In the genomic region with DNA sequence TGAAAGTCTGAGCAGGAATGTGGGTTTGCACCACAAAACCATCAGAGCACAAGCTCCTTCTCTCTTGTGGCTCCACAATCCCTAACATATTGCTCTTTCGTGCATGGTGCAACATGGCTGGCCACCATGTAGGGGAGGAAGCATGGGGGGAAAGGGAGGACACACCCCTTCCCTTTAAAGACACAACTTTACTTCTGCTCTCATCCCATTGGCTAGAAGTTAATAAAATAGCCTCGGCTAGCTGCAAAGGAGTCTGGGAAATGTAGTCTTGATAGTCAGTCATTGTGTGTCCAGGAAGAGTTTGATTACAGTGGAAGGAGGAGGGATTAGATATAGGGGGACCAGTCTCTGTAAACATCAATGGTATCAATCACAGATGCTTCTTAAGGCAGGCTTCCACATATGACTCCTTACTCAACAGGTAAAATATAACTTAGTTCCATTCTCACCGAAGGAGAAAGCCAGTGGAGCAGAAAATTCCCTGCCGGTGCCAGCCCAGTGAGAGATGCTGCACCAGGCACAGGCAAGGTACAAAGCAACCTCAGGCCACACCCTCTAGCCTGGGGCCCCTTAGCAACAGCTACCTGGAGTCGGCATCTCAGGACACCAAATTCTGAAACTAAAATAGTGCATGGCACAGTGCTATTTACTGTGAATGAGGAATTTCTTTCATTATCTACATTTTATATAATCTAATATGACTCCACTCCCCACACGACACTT, we compare ENCODE assay signal across 17 cellular contexts.
DNase-seq lines count a peak whose midpoint lies in the region; ATAC-seq and TF ChIP-seq lines count a peak whose summit lies in the region.
"Had no signal": no experiment of that assay in that cellular context is flagged by ENCODE, and none has a peak within 500 bp of the region (broad histone marks: within the 10 kb centered on the region; RNA-seq: fewer than 3 reads in every experiment).

No MANE protein-coding gene starts in this region.

- in situ Hi-C loops in SK-MEL-5 (cut with HindIII; ENCODE audit: low pct_unique_long_range_greater_than_20kb, low sequenced_read_pairs) (no loop called here), G401 (cut with HindIII; ENCODE audit: low sequenced_read_pairs) (no loop called here)

- TF ChIP-seq RAD21 in Ishikawa (IDR thresholded peaks at IDR 0.05; ENCODE audit: low read depth), result no peak

- no peak for TF ChIP-seq EP300 in Ishikawa (IDR thresholded peaks at IDR 0.05; ENCODE audit: borderline replicate concordance)

- ATAC-seq in HG03442 (IDR thresholded peaks at IDR 0.05; ENCODE audit: unreplicated experiment) (no peak), GM18498 (IDR thresholded peaks at IDR 0.05; ENCODE audit: unreplicated experiment) (no peak)

- peak; percentile 14 for DNase-seq in ELF-1 (ENCODE audit: low read depth, low spot score)
- DNase-seq in SK-MEL-5 (ENCODE audit: low read depth, low spot score), result peak; percentile 64
- peak; percentile 54 for DNase-seq in iPS DF 19.7 (ENCODE audit: low read depth, low spot score)
- DNase-seq in G401 (ENCODE audit: low spot score), result no peak
- no peak for DNase-seq in NCI-H2081 treated with DMSO at 0.1 percent for 48 hours (lab: John Stamatoyannopoulos, UW)
- DNase-seq: activated CD4-positive, alpha-beta memory T cell treated with anti-CD3 and anti-CD28 coated beads, Interleukin-2, amount 10 ng/mL, durations not matched to agents 7 days and 5 days; AML-193; amygdala; left ventricle myocardium inferior; naive B cell; NCI-H1105 treated with DMSO at 0.1 percent for 48 hours; NCI-H446; substantia nigra; T-helper 9 cell had no signal

TF ChIP-seq in Ishikawa, 13 proteins besides CTCF, POLR2A, EP300 and RAD21:
- TF ChIP-seq TCF12 (IDR thresholded peaks at IDR 0.05; ENCODE audit: low read depth), result no peak
- no peak for TF ChIP-seq FOXM1 (IDR thresholded peaks at IDR 0.05; ENCODE audit: borderline replicate concordance, low read depth)
- TF ChIP-seq, protein P1, sequence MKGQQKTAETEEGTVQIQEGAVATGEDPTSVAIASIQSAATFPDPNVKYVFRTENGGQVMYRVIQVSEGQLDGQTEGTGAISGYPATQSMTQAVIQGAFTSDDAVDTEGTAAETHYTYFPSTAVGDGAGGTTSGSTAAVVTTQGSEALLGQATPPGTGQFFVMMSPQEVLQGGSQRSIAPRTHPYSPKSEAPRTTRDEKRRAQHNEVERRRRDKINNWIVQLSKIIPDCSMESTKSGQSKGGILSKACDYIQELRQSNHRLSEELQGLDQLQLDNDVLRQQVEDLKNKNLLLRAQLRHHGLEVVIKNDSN (IDR thresholded peaks at IDR 0.05), result no peak
- no peak for TF ChIP-seq TAF1 (IDR thresholded peaks at IDR 0.05; ENCODE audit: low read depth)
- TF ChIP-seq, protein P2, sequence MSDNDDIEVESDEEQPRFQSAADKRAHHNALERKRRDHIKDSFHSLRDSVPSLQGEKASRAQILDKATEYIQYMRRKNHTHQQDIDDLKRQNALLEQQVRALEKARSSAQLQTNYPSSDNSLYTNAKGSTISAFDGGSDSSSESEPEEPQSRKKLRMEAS (IDR thresholded peaks at IDR 0.05), result peak; percentile 56; the same call in 1 of the 2 replicates
- TF ChIP-seq CEBPB (IDR thresholded peaks at IDR 0.05), result no peak
- TF ChIP-seq TEAD4 (IDR thresholded peaks at IDR 0.05), result no peak
- TF ChIP-seq YY1 (IDR thresholded peaks at IDR 0.05; ENCODE audit: low read depth), result peak; percentile 85

Comparison
In these comparisons a context has a peak if more than half of its experiments do, and no peak if none do; other contexts are left out.
1. DNase-seq: peak in ELF-1 (single experiment), SK-MEL-5 (single experiment) and iPS DF 19.7 (single experiment); none in G401 (single experiment) and NCI-H2081 treated with DMSO at 0.1 percent for 48 hours (single experiment).